1 cellular context compared by ENCODE assay signal in the genomic region with DNA sequence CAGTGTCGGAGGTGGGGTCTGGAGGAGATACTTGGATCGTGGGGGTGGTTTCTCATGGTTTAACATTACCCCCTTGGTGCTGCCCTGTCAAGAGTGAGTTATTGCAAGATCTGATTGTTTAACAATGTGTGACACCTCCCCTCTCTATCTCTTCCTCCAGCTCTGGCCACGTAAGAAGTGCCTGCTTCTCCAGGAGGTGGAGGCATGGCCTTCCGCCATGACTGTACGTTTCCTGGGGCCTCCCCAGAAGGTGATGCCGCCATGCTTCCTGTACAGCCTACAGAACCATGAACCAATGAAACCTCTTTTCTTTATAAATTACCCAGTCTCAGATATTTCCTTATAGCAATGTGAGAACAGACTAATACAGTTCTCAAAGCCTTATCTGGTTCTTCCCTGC.
TF ChIP-seq lines count a peak whose summit lies in the region.

No MANE protein-coding gene starts in this region.

TF ChIP-seq in K562, 482 proteins besides CTCF, POLR2A, EP300 and RAD21 (continued from another document):
- TF ChIP-seq, protein P1, sequence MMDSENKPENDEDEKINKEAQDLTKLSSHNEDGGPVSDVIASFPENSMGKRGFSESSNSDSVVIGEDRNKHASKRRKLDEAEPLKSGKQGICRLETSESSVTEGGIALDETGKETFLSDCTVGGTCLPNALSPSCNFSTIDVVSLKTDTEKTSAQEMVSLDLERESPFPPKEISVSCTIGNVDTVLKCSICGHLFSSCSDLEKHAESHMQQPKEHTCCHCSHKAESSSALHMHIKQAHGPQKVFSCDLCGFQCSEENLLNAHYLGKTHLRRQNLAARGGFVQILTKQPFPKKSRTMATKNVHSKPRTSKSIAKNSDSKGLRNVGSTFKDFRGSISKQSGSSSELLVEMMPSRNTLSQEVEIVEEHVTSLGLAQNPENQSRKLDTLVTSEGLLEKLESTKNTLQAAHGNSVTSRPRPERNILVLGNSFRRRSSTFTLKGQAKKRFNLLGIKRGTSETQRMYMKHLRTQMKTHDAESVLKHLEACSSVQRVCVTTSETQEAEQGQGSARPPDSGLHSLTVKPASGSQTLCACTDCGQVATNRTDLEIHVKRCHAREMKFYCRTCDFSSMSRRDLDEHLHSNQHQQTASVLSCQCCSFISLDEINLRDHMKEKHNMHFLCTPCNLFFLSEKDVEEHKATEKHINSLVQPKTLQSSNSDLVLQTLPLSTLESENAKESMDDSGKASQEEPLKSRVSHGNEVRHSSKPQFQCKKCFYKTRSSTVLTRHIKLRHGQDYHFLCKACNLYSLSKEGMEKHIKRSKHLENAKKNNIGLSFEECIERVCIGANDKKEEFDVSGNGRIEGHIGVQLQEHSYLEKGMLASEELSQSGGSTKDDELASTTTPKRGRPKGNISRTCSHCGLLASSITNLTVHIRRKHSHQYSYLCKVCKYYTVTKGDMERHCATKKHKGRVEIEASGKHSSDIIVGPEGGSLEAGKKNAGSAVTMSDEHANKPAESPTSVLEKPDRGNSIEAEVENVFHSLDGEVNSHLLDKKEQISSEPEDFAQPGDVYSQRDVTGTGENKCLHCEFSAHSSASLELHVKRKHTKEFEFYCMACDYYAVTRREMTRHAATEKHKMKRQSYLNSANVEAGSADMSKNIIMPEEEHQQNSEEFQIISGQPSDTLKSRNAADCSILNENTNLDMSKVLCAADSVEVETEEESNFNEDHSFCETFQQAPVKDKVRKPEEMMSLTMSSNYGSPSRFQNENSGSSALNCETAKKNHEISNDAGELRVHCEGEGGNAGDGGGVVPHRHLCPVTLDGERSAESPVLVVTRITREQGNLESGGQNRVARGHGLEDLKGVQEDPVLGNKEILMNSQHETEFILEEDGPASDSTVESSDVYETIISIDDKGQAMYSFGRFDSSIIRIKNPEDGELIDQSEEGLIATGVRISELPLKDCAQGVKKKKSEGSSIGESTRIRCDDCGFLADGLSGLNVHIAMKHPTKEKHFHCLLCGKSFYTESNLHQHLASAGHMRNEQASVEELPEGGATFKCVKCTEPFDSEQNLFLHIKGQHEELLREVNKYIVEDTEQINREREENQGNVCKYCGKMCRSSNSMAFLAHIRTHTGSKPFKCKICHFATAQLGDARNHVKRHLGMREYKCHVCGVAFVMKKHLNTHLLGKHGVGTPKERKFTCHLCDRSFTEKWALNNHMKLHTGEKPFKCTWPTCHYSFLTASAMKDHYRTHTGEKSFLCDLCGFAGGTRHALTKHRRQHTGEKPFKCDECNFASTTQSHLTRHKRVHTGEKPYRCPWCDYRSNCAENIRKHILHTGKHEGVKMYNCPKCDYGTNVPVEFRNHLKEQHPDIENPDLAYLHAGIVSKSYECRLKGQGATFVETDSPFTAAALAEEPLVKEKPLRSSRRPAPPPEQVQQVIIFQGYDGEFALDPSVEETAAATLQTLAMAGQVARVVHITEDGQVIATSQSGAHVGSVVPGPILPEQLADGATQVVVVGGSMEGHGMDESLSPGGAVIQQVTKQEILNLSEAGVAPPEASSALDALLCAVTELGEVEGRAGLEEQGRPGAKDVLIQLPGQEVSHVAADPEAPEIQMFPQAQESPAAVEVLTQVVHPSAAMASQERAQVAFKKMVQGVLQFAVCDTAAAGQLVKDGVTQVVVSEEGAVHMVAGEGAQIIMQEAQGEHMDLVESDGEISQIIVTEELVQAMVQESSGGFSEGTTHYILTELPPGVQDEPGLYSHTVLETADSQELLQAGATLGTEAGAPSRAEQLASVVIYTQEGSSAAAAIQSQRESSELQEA (IDR thresholded peaks at IDR 0.05; ENCODE audit: low read depth): no peak
- TF ChIP-seq, protein P2, sequence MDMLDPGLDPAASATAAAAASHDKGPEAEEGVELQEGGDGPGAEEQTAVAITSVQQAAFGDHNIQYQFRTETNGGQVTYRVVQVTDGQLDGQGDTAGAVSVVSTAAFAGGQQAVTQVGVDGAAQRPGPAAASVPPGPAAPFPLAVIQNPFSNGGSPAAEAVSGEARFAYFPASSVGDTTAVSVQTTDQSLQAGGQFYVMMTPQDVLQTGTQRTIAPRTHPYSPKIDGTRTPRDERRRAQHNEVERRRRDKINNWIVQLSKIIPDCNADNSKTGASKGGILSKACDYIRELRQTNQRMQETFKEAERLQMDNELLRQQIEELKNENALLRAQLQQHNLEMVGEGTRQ (CRISPR knock-in tag; IDR thresholded peaks at IDR 0.05): no peak
- TF ChIP-seq ZNF668 (CRISPR knock-in tag; IDR thresholded peaks at IDR 0.05) (no peak), BACH1 (tag; IDR thresholded peaks at IDR 0.05) (no peak), E2F3 (CRISPR knock-in tag; IDR thresholded peaks at IDR 0.05) (no peak), EGR1 (conservative IDR thresholded peaks at IDR 0.05) (no peak), ZNF354B (CRISPR knock-in tag; IDR thresholded peaks at IDR 0.05) (no peak), POLR2G (IDR thresholded peaks at IDR 0.05; ENCODE audit: low read depth, low read length) (no peak), ZNF23 (CRISPR knock-in tag; IDR thresholded peaks at IDR 0.05) (no peak), SETDB1 (IDR thresholded peaks at IDR 0.05; ENCODE audit: low read length) (no peak), ZNF589 (CRISPR knock-in tag; IDR thresholded peaks at IDR 0.05; ENCODE audit: low read depth) (0 out of 2 replicates have a peak, but pooled peaks have one; percentile 30), TRIM24 (IDR thresholded peaks at IDR 0.05) (no peak), JUN (IDR thresholded peaks at IDR 0.05; ENCODE audit: borderline replicate concordance, low read depth, low read length) (no peak), JUN (CRISPR knock-in tag; IDR thresholded peaks at IDR 0.05; ENCODE audit: borderline replicate concordance) (no peak), NBN (IDR thresholded peaks at IDR 0.05; ENCODE audit: low read depth) (no peak), CEBPG (CRISPR knock-in tag; IDR thresholded peaks at IDR 0.05) (no peak), CEBPG (tag; conservative IDR thresholded peaks at IDR 0.05 in 1 of 2, IDR thresholded peaks at IDR 0.05 in 1 of 2) (no peak), CXXC5 (CRISPR knock-in tag; IDR thresholded peaks at IDR 0.05) (no peak), MAFG (tag; conservative IDR thresholded peaks at IDR 0.05) (no peak), BDP1 (IDR thresholded peaks at IDR 0.05; ENCODE audit: insufficient read depth, insufficient read length) (no peak), ZNF699 (CRISPR knock-in tag; IDR thresholded peaks at IDR 0.05; ENCODE audit: insufficient replicate concordance) (no peak), ZFX (CRISPR knock-in tag; IDR thresholded peaks at IDR 0.05) (no peak), SNIP1 (IDR thresholded peaks at IDR 0.05; ENCODE audit: low read depth) (no peak), LCOR (CRISPR knock-in tag; IDR thresholded peaks at IDR 0.05) (no peak), ZNF561 (CRISPR knock-in tag; conservative IDR thresholded peaks at IDR 0.05) (no peak), KLF16 (IDR thresholded peaks at IDR 0.05) (no peak), ELF2 (CRISPR knock-in tag; IDR thresholded peaks at IDR 0.05) (no peak), TAL1 (IDR thresholded peaks at IDR 0.05) (no peak), PHF8 (IDR thresholded peaks at IDR 0.05; ENCODE audit: borderline replicate concordance, low read length) (no peak), ZNF347 (CRISPR knock-in tag; IDR thresholded peaks at IDR 0.05; ENCODE audit: low read depth) (no peak), FOXJ2 (tag; IDR thresholded peaks at IDR 0.05) (no peak), NR1H2 (CRISPR knock-in tag; IDR thresholded peaks at IDR 0.05) (no peak), EWSR1 (IDR thresholded peaks at IDR 0.05; ENCODE audit: borderline replicate concordance, low read depth, partially characterized antibody) (no peak), KDM1A (IDR thresholded peaks at IDR 0.05) (no peak)
- TF ChIP-seq, protein P3, sequence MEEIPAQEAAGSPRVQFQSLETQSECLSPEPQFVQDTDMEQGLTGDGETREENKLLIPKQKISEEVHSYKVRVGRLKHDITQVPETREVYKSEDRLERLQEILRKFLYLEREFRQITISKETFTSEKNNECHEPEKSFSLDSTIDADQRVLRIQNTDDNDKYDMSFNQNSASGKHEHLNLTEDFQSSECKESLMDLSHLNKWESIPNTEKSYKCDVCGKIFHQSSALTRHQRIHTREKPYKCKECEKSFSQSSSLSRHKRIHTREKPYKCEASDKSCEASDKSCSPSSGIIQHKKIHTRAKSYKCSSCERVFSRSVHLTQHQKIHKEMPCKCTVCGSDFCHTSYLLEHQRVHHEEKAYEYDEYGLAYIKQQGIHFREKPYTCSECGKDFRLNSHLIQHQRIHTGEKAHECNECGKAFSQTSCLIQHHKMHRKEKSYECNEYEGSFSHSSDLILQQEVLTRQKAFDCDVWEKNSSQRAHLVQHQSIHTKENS (CRISPR knock-in tag; IDR thresholded peaks at IDR 0.05): no peak
- TF ChIP-seq, protein P4, sequence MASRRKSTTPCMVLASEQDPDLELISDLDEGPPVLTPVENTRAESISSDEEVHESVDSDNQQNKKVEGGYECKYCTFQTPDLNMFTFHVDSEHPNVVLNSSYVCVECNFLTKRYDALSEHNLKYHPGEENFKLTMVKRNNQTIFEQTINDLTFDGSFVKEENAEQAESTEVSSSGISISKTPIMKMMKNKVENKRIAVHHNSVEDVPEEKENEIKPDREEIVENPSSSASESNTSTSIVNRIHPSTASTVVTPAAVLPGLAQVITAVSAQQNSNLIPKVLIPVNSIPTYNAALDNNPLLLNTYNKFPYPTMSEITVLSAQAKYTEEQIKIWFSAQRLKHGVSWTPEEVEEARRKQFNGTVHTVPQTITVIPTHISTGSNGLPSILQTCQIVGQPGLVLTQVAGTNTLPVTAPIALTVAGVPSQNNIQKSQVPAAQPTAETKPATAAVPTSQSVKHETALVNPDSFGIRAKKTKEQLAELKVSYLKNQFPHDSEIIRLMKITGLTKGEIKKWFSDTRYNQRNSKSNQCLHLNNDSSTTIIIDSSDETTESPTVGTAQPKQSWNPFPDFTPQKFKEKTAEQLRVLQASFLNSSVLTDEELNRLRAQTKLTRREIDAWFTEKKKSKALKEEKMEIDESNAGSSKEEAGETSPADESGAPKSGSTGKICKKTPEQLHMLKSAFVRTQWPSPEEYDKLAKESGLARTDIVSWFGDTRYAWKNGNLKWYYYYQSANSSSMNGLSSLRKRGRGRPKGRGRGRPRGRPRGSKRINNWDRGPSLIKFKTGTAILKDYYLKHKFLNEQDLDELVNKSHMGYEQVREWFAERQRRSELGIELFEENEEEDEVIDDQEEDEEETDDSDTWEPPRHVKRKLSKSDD (conservative IDR thresholded peaks at IDR 0.05; ENCODE audit: low read length): no peak
